4 cellular contexts compared by ENCODE assay signal in genomic region chr5:10065428-10066000, GRCh38.
"Had no signal": no experiment of that assay in that cellular context is flagged by ENCODE, and none has a peak within 500 bp of the region (broad histone marks: within the 10 kb centered on the region; RNA-seq: fewer than 3 reads in every experiment).

No MANE protein-coding gene starts in this region.

- DNase-seq: H9, HCEC 1CT, IMR-90 had no signal

- H3K27ac Mint-ChIP-seq: GM23338 had no signal

- H2AFZ ChIP-seq: GM23338 had no signal

- ATAC-seq: GM23338 had no signal

- H3K4me2 ChIP-seq: GM23338 had no signal

- H3K4me3 ChIP-seq: GM23338 had no signal

- H3K4me3 Mint-ChIP-seq: GM23338, H9 had no signal
